ENCODE assay signal across 24 cellular contexts in the genomic region with DNA sequence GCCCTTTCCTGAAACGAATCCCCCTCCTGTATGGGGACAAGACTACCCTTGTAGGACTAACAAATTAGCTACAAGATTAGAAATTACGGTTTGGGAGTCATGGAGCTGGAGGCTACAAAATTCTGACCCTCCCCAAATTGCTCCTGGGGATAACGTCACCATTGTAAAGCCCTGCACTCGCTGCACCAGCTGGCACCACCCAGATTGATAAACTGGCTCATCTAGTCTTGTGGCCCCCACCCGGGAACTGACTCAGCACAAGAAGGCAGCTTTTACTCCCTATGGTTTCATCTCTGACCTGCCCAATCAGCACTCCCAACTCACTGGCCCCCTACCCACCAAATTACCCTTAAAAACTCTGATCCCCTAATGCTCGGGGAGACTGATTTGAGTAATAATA.
DNase-seq lines count a peak whose midpoint lies in the region; ATAC-seq and TF ChIP-seq lines count a peak whose summit lies in the region.
"Had no signal": no experiment of that assay in that cellular context is flagged by ENCODE, and none has a peak within 500 bp of the region (broad histone marks: within the 10 kb centered on the region; RNA-seq: fewer than 3 reads in every experiment).

No MANE protein-coding gene starts in this region.

- H3K4me3 ChIP-seq in RWPE2 (ENCODE audit: severe bottlenecking) (no peak overlapping the region), fibroblast of lung (replicated peaks in 1 of 4; ENCODE audit: control extremely low read depth in 1 of 4, insufficient read depth in 1 of 4, low read depth in 3 of 4, low read length in 4 of 4) (no peak overlapping the region), smooth muscle cell (no peak overlapping the region), thyroid gland (replicated peaks in 1 of 3) (no peak overlapping the region)
- H3K4me3 ChIP-seq: tibial nerve had no signal

- TF ChIP-seq CTCF in RWPE2 (IDR thresholded peaks at IDR 0.05; ENCODE audit: poor library complexity, severe bottlenecking) = no peak
- TF ChIP-seq CTCF in fibroblast of lung (conservative IDR thresholded peaks at IDR 0.05 in 1 of 2, IDR thresholded peaks at IDR 0.05 in 1 of 2; ENCODE audit: low read depth in 1 of 2, low read length in 2 of 2) = no peak
- no peak for TF ChIP-seq CTCF in smooth muscle cell (IDR thresholded peaks at IDR 0.05; ENCODE audit: borderline replicate concordance, insufficient read depth, poor library complexity, severe bottlenecking)
- no peak for TF ChIP-seq CTCF in thyroid gland (IDR thresholded peaks at IDR 0.05)

- H3K9ac ChIP-seq in fibroblast of lung (ENCODE audit: insufficient read depth, low read length) (no peak overlapping the region), smooth muscle cell (ENCODE audit: low read depth) (no peak overlapping the region)

- H3K4me1 ChIP-seq in RWPE2 (ENCODE audit: insufficient read depth, poor library complexity, severe bottlenecking) (peaks cover 11% of the 10 kb centered on the region), fibroblast of lung (ENCODE audit: control insufficient read depth, extremely low read depth, insufficient read depth, low read length) (peaks cover 4% of the 10 kb centered on the region), smooth muscle cell (ENCODE audit: low read depth) (no peaks in the 10 kb centered on the region), thyroid gland (peaks cover 0 to 4% of the 10 kb centered on the region in 2 donors)
- H3K4me1 ChIP-seq: BE2C, tibial nerve had no signal

- H3K27ac ChIP-seq in RWPE2 (ENCODE audit: poor library complexity, severe bottlenecking) (peak overlapping the region; percentile 56), fibroblast of lung (ENCODE audit: insufficient read depth, low read length) (peak overlapping the region; percentile 64), smooth muscle cell (ENCODE audit: low read depth) (no peak overlapping the region), thyroid gland (no peak overlapping the region)
- H3K27ac ChIP-seq: 22Rv1, neutrophil, tibial nerve had no signal

- H3K36me3 ChIP-seq in RWPE2 (ENCODE audit: low read depth) (no peaks in the 10 kb centered on the region), fibroblast of lung (ENCODE audit: control insufficient read depth, insufficient read depth, low read length) (no peaks in the 10 kb centered on the region), smooth muscle cell (ENCODE audit: low read depth) (no peaks in the 10 kb centered on the region), thyroid gland (no peaks in the 10 kb centered on the region)
- H3K36me3 ChIP-seq: BE2C, neutrophil, tibial nerve had no signal

- H2AFZ ChIP-seq in fibroblast of lung (ENCODE audit: low read length) (no peak overlapping the region), smooth muscle cell (ENCODE audit: low read depth) (peak overlapping the region; percentile 62)

- no peak for TF ChIP-seq POLR2A in thyroid gland (IDR thresholded peaks at IDR 0.05)

- H3K27me3 ChIP-seq in RWPE2 (ENCODE audit: insufficient read depth, poor library complexity, severe bottlenecking) (no peaks in the 10 kb centered on the region), fibroblast of lung (ENCODE audit: control insufficient read depth, insufficient read depth, low read length) (no peaks in the 10 kb centered on the region), smooth muscle cell (ENCODE audit: low read depth) (no peaks in the 10 kb centered on the region), thyroid gland (no peaks in the 10 kb centered on the region)
- H3K27me3 ChIP-seq: BE2C, neutrophil, tibial nerve had no signal

- no peaks in the 10 kb centered on the region for H4K20me1 ChIP-seq in fibroblast of lung (ENCODE audit: control insufficient read depth, extremely low read depth, insufficient read depth, low read length)
- H4K20me1 ChIP-seq in smooth muscle cell (ENCODE audit: low read depth) = no peaks in the 10 kb centered on the region

- H3K4me2 ChIP-seq in fibroblast of lung (ENCODE audit: extremely low read depth, insufficient read depth, low read length) = no peak overlapping the region
- no peak overlapping the region for H3K4me2 ChIP-seq in smooth muscle cell

- no peaks in the 10 kb centered on the region for H3F3A ChIP-seq in smooth muscle cell (ENCODE audit: low read depth)

- ATAC-seq in RWPE2 (ENCODE audit: low read depth) = no peak
- ATAC-seq: activated CD4-positive, alpha-beta T cell treated with anti-CD3 and anti-CD28 coated beads for 36 hours; stimulated activated naive CD8-positive, alpha-beta T cell treated with anti-CD3 and anti-CD28 coated beads, Interleukin-15, amount 100 ng/mL, for 72 hours had no signal

- intact Hi-C loops in thyroid gland (cut with DNase I) = no loop called here

- H3K9me3 ChIP-seq in RWPE2 (ENCODE audit: severe bottlenecking) = no peaks in the 10 kb centered on the region
- H3K9me3 ChIP-seq in fibroblast of lung (ENCODE audit: control insufficient read depth, insufficient read depth, low read depth, low read length) = no peaks in the 10 kb centered on the region
- no peaks in the 10 kb centered on the region for H3K9me3 ChIP-seq in smooth muscle cell (replicated peaks; ENCODE audit: low read depth)
- H3K9me3 ChIP-seq in thyroid gland = no peaks in the 10 kb centered on the region
- H3K9me3 ChIP-seq: BE2C, neutrophil had no signal

- WGBS in smooth muscle cell (ENCODE audit: low lambda C conversion rate) = 68% methylated on average over 6 of the region's 6 CpGs
- 83 to 89% methylated on average over 6 of the region's 6 CpGs for whole genome bisulfite sequencing in thyroid gland, 2 donors

- H3K79me2 ChIP-seq in fibroblast of lung (ENCODE audit: control insufficient read depth, insufficient read depth, low read length) = no peaks in the 10 kb centered on the region
- H3K79me2 ChIP-seq in smooth muscle cell (ENCODE audit: low read depth) = no peaks in the 10 kb centered on the region

- peak; percentile 34 for DNase-seq in NCI-H2171 treated with DMSO at 0.1 percent for 48 hours (lab: John Stamatoyannopoulos, UW)
- DNase-seq in NCI-H2171 (lab: John Stamatoyannopoulos, UW) = no peak
- no peak for DNase-seq in RWPE2 (ENCODE audit: low spot score)
- no peak for DNase-seq in fibroblast of lung (ENCODE audit: low read depth in 2 of 2)
- DNase-seq in smooth muscle cell (lab: John Stamatoyannopoulos, UW; ENCODE audit: unreplicated experiment) = no peak
- no peak for DNase-seq in cerebellar cortex (ENCODE audit: low spot score)
- DNase-seq in thyroid gland = no peak
- DNase-seq in stimulated activated CD4-positive, alpha-beta T cell treated with anti-CD3 and anti-CD28 coated beads, Interleukin-12 subunit alpha, Interleukin-12 subunit beta, amount 100 ng/mL, for 4 hours = no peak
- DNase-seq: activated CD4-positive, alpha-beta T cell treated with anti-CD3 and anti-CD28 coated beads for 36 hours; activated CD8-positive, alpha-beta memory T cell treated with anti-CD3 and anti-CD28 coated beads for 24 hours; activated naive CD4-positive, alpha-beta T cell; activated T-cell treated with anti-CD3 and anti-CD28 coated beads, Interleukin-2, amount 50 U/mL, for 24 hours; amygdala; BE2C; caudate nucleus; H7; hippocampal formation; NCI-H146; NCI-H748 treated with DMSO at 0.1 percent for 48 hours; SHP77 treated with DMSO at 0.1 percent for 48 hours; stimulated activated naive CD8-positive, alpha-beta T cell treated with anti-CD3 and anti-CD28 coated beads, Interleukin-15, amount 100 ng/mL, for 72 hours had no signal

Comparison
In these comparisons a context has a peak if more than half of its experiments do, and no peak if none do; other contexts are left out.
1. H3K27ac ChIP-seq: peak in RWPE2 (single experiment) and fibroblast of lung (single experiment); none in smooth muscle cell (single experiment) and thyroid gland (0 of 3).